In genomic region chr4:2595436-2595835, GRCh38 we compare ENCODE assay signal across 15 cellular contexts. TPM values are rescaled to one million over a fixed set of nuclear protein-coding genes. Genes with fewer than 3 reads are reported as not detected.
DNase-seq lines count a peak whose midpoint lies in the region; ATAC-seq and TF ChIP-seq lines count a peak whose summit lies in the region.
"Had no signal": no experiment of that assay in that cellular context is flagged by ENCODE, and none has a peak within 500 bp of the region (broad histone marks: within the 10 kb centered on the region; RNA-seq: fewer than 3 reads in every experiment).

No MANE protein-coding gene starts in this region.

- H3K4me3 Mint-ChIP-seq in activated naive CD4-positive, alpha-beta T cell treated with anti-CD3 and anti-CD28 coated beads, Interleukin-2, amount 50 U/mL, for 24 hours: no peak overlapping the region
- no peak overlapping the region for H3K4me3 Mint-ChIP-seq in activated naive CD4-positive, alpha-beta T cell treated with anti-CD3 and anti-CD28 coated beads, Interleukin-2, amount 10 ng/mL, durations not matched to agents 7 days and 5 days
- H3K4me3 Mint-ChIP-seq in activated B cell treated with CpG ODN at 0.5 μM for 24 hours: no peak overlapping the region
- no peak overlapping the region for H3K4me3 Mint-ChIP-seq in stimulated activated naive B cell treated with anti-CD40 and anti-IgM and Interleukin-4, amounts not matched to agents 10 μg/mL and 1 μg/mL and 100 μg/mL, for 72 hours
- H3K4me3 Mint-ChIP-seq: activated CD8-positive, alpha-beta memory T cell treated with anti-CD3 and anti-CD28 coated beads, Interleukin-2, amount 10 ng/mL, durations not matched to agents 7 days and 5 days; activated naive CD8-positive, alpha-beta T cell had no signal

- TF ChIP-seq POLR2A in testis (IDR thresholded peaks at IDR 0.05): no peak

- POLR2A ChIA-PET in activated B cell treated with CpG ODN at 0.5 μM for 24 hours (lab: Charles Lee): interaction anchor here (0.6 kb wide), 1 partner anchor 125 kb away, joined by 9 read pairs; no protein-coding TSS in a partner anchor

- no peak overlapping the region for H3K4me3 ChIP-seq in testis
- H3K4me3 ChIP-seq: prostate gland had no signal

- no peak for TF ChIP-seq CTCF in activated B cell treated with CpG ODN at 0.5 μM for 24 hours (IDR thresholded peaks at IDR 0.05)
- no peak for TF ChIP-seq CTCF in testis (IDR thresholded peaks at IDR 0.05)

- intact Hi-C loops in activated B cell treated with CpG ODN at 0.5 μM for 24 hours (cut with micrococcal nuclease) (loop anchor here (5.0 to 10.0 kb wide), 5 partner anchors 49 to 167 kb away; partner anchors contain the start of gene FAM193A), testis (cut with DNase I; ENCODE audit: low total_unique reads) (no loop called here)

- H3K4me1 ChIP-seq in testis: peaks cover 56% of the 10 kb centered on the region
- H3K4me1 ChIP-seq: prostate gland had no signal

- no peaks in the 10 kb centered on the region for H3K9me3 Mint-ChIP-seq in activated naive CD4-positive, alpha-beta T cell treated with anti-CD3 and anti-CD28 coated beads, Interleukin-2, amount 50 U/mL, for 24 hours
- no peaks in the 10 kb centered on the region for H3K9me3 Mint-ChIP-seq in activated naive CD4-positive, alpha-beta T cell treated with anti-CD3 and anti-CD28 coated beads, Interleukin-2, amount 10 ng/mL, durations not matched to agents 7 days and 5 days
- no peaks in the 10 kb centered on the region for H3K9me3 Mint-ChIP-seq in activated B cell treated with CpG ODN at 0.5 μM for 24 hours
- no peaks in the 10 kb centered on the region for H3K9me3 Mint-ChIP-seq in stimulated activated naive B cell treated with anti-CD40 and anti-IgM and Interleukin-4, amounts not matched to agents 10 μg/mL and 1 μg/mL and 100 μg/mL, for 72 hours

- 52 to 53% methylated on average over 3 of the region's 3 CpGs for WGBS in testis, 2 donors

- peaks cover 91% of the 10 kb centered on the region for H3K4me1 Mint-ChIP-seq in activated naive CD4-positive, alpha-beta T cell treated with anti-CD3 and anti-CD28 coated beads, Interleukin-2, amount 50 U/mL, for 24 hours
- peaks cover 41% of the 10 kb centered on the region for H3K4me1 Mint-ChIP-seq in activated naive CD4-positive, alpha-beta T cell treated with anti-CD3 and anti-CD28 coated beads, Interleukin-2, amount 10 ng/mL, durations not matched to agents 7 days and 5 days
- peaks cover 80% of the 10 kb centered on the region for H3K4me1 Mint-ChIP-seq in activated B cell treated with CpG ODN at 0.5 μM for 24 hours
- peaks cover 50 to 85% of the 10 kb centered on the region in 2 donors for H3K4me1 Mint-ChIP-seq in stimulated activated naive B cell treated with anti-CD40 and anti-IgM and Interleukin-4, amounts not matched to agents 10 μg/mL and 1 μg/mL and 100 μg/mL, for 72 hours

- no peak for ATAC-seq in activated B cell treated with CpG ODN at 0.5 μM for 24 hours (ENCODE audit: low read depth)
- ATAC-seq in stimulated activated naive B cell treated with anti-CD40 and anti-IgM and Interleukin-4, amounts not matched to agents 10 μg/mL and 1 μg/mL and 100 μg/mL, for 72 hours (replicated peaks): no peak
- ATAC-seq: activated CD8-positive, alpha-beta memory T cell treated with anti-CD3 and anti-CD28 coated beads, Interleukin-2, amount 10 ng/mL, durations not matched to agents 7 days and 5 days had no signal

- H3K36me3 ChIP-seq in testis (ENCODE audit: low read depth, missing control alignments): no peaks in the 10 kb centered on the region
- H3K36me3 ChIP-seq: prostate gland had no signal

- no peak overlapping the region for H3K27ac ChIP-seq in testis
- H3K27ac ChIP-seq: prostate gland, RWPE1 had no signal

- peak overlapping the region; percentile 30 for H3K27ac Mint-ChIP-seq in activated naive CD4-positive, alpha-beta T cell treated with anti-CD3 and anti-CD28 coated beads, Interleukin-2, amount 50 U/mL, for 24 hours
- no peak overlapping the region for H3K27ac Mint-ChIP-seq in activated naive CD4-positive, alpha-beta T cell treated with anti-CD3 and anti-CD28 coated beads, Interleukin-2, amount 10 ng/mL, durations not matched to agents 7 days and 5 days
- peak overlapping the region; percentile 33 for H3K27ac Mint-ChIP-seq in activated B cell treated with CpG ODN at 0.5 μM for 24 hours
- H3K27ac Mint-ChIP-seq in stimulated activated naive B cell treated with anti-CD40 and anti-IgM and Interleukin-4, amounts not matched to agents 10 μg/mL and 1 μg/mL and 100 μg/mL, for 72 hours: peak overlapping the region; percentile 38
- H3K27ac Mint-ChIP-seq: activated CD8-positive, alpha-beta memory T cell treated with anti-CD3 and anti-CD28 coated beads, Interleukin-2, amount 10 ng/mL, durations not matched to agents 7 days and 5 days; activated naive CD8-positive, alpha-beta T cell had no signal

- H3K9me3 ChIP-seq in testis: no peaks in the 10 kb centered on the region
- H3K9me3 ChIP-seq: prostate gland had no signal

- H3K27me3 Mint-ChIP-seq in activated naive CD4-positive, alpha-beta T cell treated with anti-CD3 and anti-CD28 coated beads, Interleukin-2, amount 50 U/mL, for 24 hours: no peaks in the 10 kb centered on the region
- no peaks in the 10 kb centered on the region for H3K27me3 Mint-ChIP-seq in activated naive CD4-positive, alpha-beta T cell treated with anti-CD3 and anti-CD28 coated beads, Interleukin-2, amount 10 ng/mL, durations not matched to agents 7 days and 5 days
- H3K27me3 Mint-ChIP-seq in activated B cell treated with CpG ODN at 0.5 μM for 24 hours: no peaks in the 10 kb centered on the region
- no peaks in the 10 kb centered on the region for H3K27me3 Mint-ChIP-seq in stimulated activated naive B cell treated with anti-CD40 and anti-IgM and Interleukin-4, amounts not matched to agents 10 μg/mL and 1 μg/mL and 100 μg/mL, for 72 hours
- H3K27me3 Mint-ChIP-seq: activated CD8-positive, alpha-beta memory T cell treated with anti-CD3 and anti-CD28 coated beads, Interleukin-2, amount 10 ng/mL, durations not matched to agents 7 days and 5 days; activated naive CD8-positive, alpha-beta T cell had no signal

- H3K27me3 ChIP-seq in testis: no peaks in the 10 kb centered on the region

- peaks cover 8% of the 10 kb centered on the region for H3K36me3 Mint-ChIP-seq in activated naive CD4-positive, alpha-beta T cell treated with anti-CD3 and anti-CD28 coated beads, Interleukin-2, amount 50 U/mL, for 24 hours
- H3K36me3 Mint-ChIP-seq in activated naive CD4-positive, alpha-beta T cell treated with anti-CD3 and anti-CD28 coated beads, Interleukin-2, amount 10 ng/mL, durations not matched to agents 7 days and 5 days: peaks cover 23% of the 10 kb centered on the region
- H3K36me3 Mint-ChIP-seq in activated B cell treated with CpG ODN at 0.5 μM for 24 hours (ENCODE audit: low read depth): peaks cover 19% of the 10 kb centered on the region
- H3K36me3 Mint-ChIP-seq in stimulated activated naive B cell treated with anti-CD40 and anti-IgM and Interleukin-4, amounts not matched to agents 10 μg/mL and 1 μg/mL and 100 μg/mL, for 72 hours: peaks cover 19 to 21% of the 10 kb centered on the region in 2 donors

- DNase-seq in activated naive CD4-positive, alpha-beta T cell treated with anti-CD3 and anti-CD28 coated beads, Interleukin-2, amount 10 ng/mL, durations not matched to agents 7 days and 5 days: no peak
- no peak for DNase-seq in activated B cell treated with CpG ODN at 0.5 μM for 24 hours
- DNase-seq in left kidney (ENCODE audit: low read depth, low spot score): peak; percentile 48
- no peak for DNase-seq in stimulated activated naive B cell treated with anti-CD40 and anti-IgM and Interleukin-4, amounts not matched to agents 10 μg/mL and 1 μg/mL and 100 μg/mL, for 72 hours
- no peak for DNase-seq in AG08396 (ENCODE audit: low spot score)
- DNase-seq in COR-L47 (lab: John Stamatoyannopoulos, UW): no peak
- DNase-seq in testis: no peak
- DNase-seq: activated CD8-positive, alpha-beta memory T cell treated with anti-CD3 and anti-CD28 coated beads, Interleukin-2, amount 10 ng/mL, durations not matched to agents 7 days and 5 days; effector CD4-positive, alpha-beta T cell; NCI-H1436 treated with DMSO at 0.1 percent for 48 hours; stimulated activated CD4-positive, alpha-beta T cell treated with anti-CD3 and anti-CD28 coated beads, Interleukin-15, amount 100 ng/mL, for 24 hours had no signal

- CTCF ChIA-PET in activated naive CD4-positive, alpha-beta T cell treated with anti-CD3 and anti-CD28 coated beads, Interleukin-2, amount 10 ng/mL, durations not matched to agents 7 days and 5 days (lab: Charles Lee): interaction anchor here (0.6 kb wide), 1 partner anchor 243 kb away, joined by 3 read pairs; no protein-coding TSS in a partner anchor
- CTCF ChIA-PET in activated B cell treated with CpG ODN at 0.5 μM for 24 hours (lab: Charles Lee): interaction anchor here (1.1 kb wide), 1 partner anchor 443 kb away, joined by 4 read pairs; no protein-coding TSS in a partner anchor

RNA-seq across cellular contexts. Expression of gene FAM193A, which starts 59.0 kb away (rescaled TPM):
- total RNA-seq in activated B cell treated with CpG ODN at 0.5 μM for 24 hours (40.0 and 42.8 TPM in 2 replicates), testis (10 to 100 TPM; 78.7 to 92.4 TPM)
- 50.4 TPM for polyA plus RNA-seq in testis (ENCODE audit: insufficient read depth, low read depth, low replicate concordance)
